9 cellular contexts compared by ENCODE assay signal in the genomic region with DNA sequence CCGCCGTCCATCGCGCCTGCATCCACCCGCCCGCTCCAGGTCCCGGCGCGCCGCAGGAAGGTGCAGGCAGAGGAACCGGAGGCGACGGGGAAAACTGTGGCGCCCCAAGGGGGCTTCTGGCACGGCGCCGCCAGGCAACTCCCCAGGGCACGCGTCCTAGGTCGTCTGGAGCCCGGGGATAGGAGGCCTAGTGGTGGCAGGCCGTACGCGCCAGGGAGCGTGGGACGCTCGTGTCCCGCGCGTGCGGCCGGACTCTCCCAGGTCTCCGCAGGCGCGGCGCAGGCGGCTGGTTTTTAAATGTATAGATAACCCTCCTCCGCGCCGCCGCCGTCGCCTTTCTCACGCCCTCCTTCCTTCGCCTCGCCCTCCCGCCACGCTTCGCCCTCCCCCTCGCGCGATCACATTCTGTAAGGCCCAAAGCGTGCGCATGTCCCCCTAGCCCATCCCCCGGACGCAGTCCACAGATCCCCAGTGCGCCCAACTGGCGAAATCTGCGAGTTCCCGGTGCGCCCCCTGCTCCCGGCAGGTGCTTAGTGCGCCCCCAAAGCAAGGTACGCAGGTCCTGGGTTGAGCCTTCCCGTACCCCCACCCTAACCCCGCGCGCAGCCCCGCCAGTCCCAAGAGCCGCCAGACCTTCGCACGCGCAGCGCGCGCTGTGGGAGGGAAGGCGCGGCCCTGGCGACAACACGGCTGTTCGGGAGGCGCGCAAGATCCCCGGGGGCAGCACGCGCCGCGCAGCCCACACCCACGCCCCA. TPM values are rescaled to one million over a fixed set of nuclear protein-coding genes. Genes with fewer than 3 reads are reported as not detected.
DNase-seq lines count a peak whose midpoint lies in the region; ATAC-seq, FAIRE-seq and TF ChIP-seq lines count a peak whose summit lies in the region.
"Had no signal": no experiment of that assay in that cellular context is flagged by ENCODE, and none has a peak within 500 bp of the region (broad histone marks: within the 10 kb centered on the region; RNA-seq: fewer than 3 reads in every experiment).

A gene with protein sequence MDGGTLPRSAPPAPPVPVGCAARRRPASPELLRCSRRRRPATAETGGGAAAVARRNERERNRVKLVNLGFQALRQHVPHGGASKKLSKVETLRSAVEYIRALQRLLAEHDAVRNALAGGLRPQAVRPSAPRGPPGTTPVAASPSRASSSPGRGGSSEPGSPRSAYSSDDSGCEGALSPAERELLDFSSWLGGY (minus strand): TSS at position 267 of the 755 bp plus-strand sequence. CDS start 256 bp downstream, at position 11.

- TF ChIP-seq EP300 in GM12878 (IDR thresholded peaks at IDR 0.05; ENCODE audit: borderline replicate concordance in 1 of 2, control insufficient read depth in 1 of 2, low read depth in 2 of 2, low read length in 2 of 2): no peak

- H3K4me3 ChIP-seq in GM12878 (no peak within 1 kb of the TSS), lung (no peak within 1 kb of the TSS), tibial artery (peak within 1 kb of the TSS; percentile 39 to 53)

- in situ Hi-C loops in GM12878 (cut with MboI): no loop called here

- TF ChIP-seq CTCF in GM12878 (IDR thresholded peaks at IDR 0.05 in 2 of 3, conservative IDR thresholded peaks at IDR 0.05 in 1 of 3; ENCODE audit: control insufficient read depth in 2 of 3, extremely low read depth in 1 of 3, insufficient read depth in 1 of 3, low read depth in 3 of 3, low read length in 3 of 3): no peak
- TF ChIP-seq CTCF in lung (IDR thresholded peaks at IDR 0.05; ENCODE audit: control extremely low read depth, extremely low read depth): no peak
- TF ChIP-seq CTCF in tibial artery (IDR thresholded peaks at IDR 0.05): no peak

- peaks cover 44% of the 10 kb centered on the region for H3K27me3 Mint-ChIP-seq in activated T-cell treated with anti-CD3 and anti-CD28 coated beads, Interleukin-2, amount 50 U/mL, for 24 hours

- no peaks in the 10 kb centered on the region for H4K20me1 ChIP-seq in GM12878 (ENCODE audit: control insufficient read depth, insufficient read depth)

- no peaks in the 10 kb centered on the region for H3K9me3 Mint-ChIP-seq in activated T-cell treated with anti-CD3 and anti-CD28 coated beads, Interleukin-2, amount 50 U/mL, for 24 hours

- H3K4me3 Mint-ChIP-seq in activated T-cell treated with anti-CD3 and anti-CD28 coated beads, Interleukin-2, amount 50 U/mL, for 24 hours: peak within 1 kb of the TSS; percentile 62

- peak within 1 kb of the TSS; percentile 25; the same call in 1 of the 2 replicates for H3K4me2 ChIP-seq in GM12878 (ENCODE audit: control insufficient read depth, insufficient read depth)

- no peak for TF ChIP-seq RAD21 in GM12878 (IDR thresholded peaks at IDR 0.05; ENCODE audit: insufficient read depth, low read depth, low read length)

- RAD21 ChIA-PET in GM12878 (lab: Charles Lee; ENCODE audit: unreplicated experiment): no interaction called here

- no peak for TF ChIP-seq POLR2A in GM12878 (IDR thresholded peaks at IDR 0.05; ENCODE audit: low read depth, low read length)

- H3K27ac ChIP-seq in GM12878 (ENCODE audit: control insufficient read depth, insufficient read depth) (no peak within 1 kb of the TSS), lung (ENCODE audit: low read depth in 1 of 2, low read length in 1 of 2) (no peak within 1 kb of the TSS), tibial artery (no peak within 1 kb of the TSS)

- no peak for FAIRE-seq in GM12878 (lab: Jason Lieb, UNC)

- H3K9ac ChIP-seq in GM12878 (ENCODE audit: control insufficient read depth, insufficient read depth, low read length): no peak within 1 kb of the TSS

- WGBS in GM12878 (ENCODE audit: insufficient coverage, insufficient replicate concordance, low lambda C conversion rate, missing lambda C conversion rate): 38% methylated on average over 78 of the region's 89 CpGs
- 3% methylated on average over 69 to 89 of the region's 89 CpGs for WGBS in lung, 2 donors

- H3K36me3 ChIP-seq in GM12878 (ENCODE audit: control insufficient read depth in 2 of 2, insufficient read depth in 2 of 2, low read length in 1 of 2): no peaks in the 10 kb centered on the region
- no peaks in the 10 kb centered on the region for H3K36me3 ChIP-seq in lung (ENCODE audit: control insufficient read depth in 2 of 2, insufficient read depth in 2 of 2, low read length in 2 of 2)
- no peaks in the 10 kb centered on the region for H3K36me3 ChIP-seq in tibial artery

- no peak within 1 kb of the TSS for H2AFZ ChIP-seq in GM12878 (ENCODE audit: control insufficient read depth, low read depth, low read length)

- DNase-seq in activated T-cell treated with anti-CD3 and anti-CD28 coated beads, Interleukin-2, amount 50 U/mL, for 24 hours: peak; percentile 50
- DNase-seq in activated T-cell treated with anti-CD3 and anti-CD28 coated beads for 4 hours (no peak), GM12878 (ENCODE audit: low read depth, low spot score) (no peak), lung (ENCODE audit: low spot score) (peak; percentile 25), tibial artery (peak in 1 of 2 donors; percentile 56), T1000 (lab: John Stamatoyannopoulos, UW) (no peak)

- no peaks in the 10 kb centered on the region; a peak in 2 of 4 replicates for H3K27me3 ChIP-seq in GM12878 (replicated peaks in 1 of 2; ENCODE audit: control insufficient read depth in 2 of 2, insufficient read depth in 2 of 2, low read length in 1 of 2)
- H3K27me3 ChIP-seq in lung (ENCODE audit: control insufficient read depth, insufficient read depth): peaks cover 7% of the 10 kb centered on the region
- H3K27me3 ChIP-seq in tibial artery: peaks cover 0 to 73% of the 10 kb centered on the region in 2 donors

- SMC1A ChIA-PET in GM12878 (lab: Charles Lee; ENCODE audit: uncharacterized antibody, unreplicated experiment): no interaction called here

- H3K79me2 ChIP-seq in GM12878 (ENCODE audit: control insufficient read depth, insufficient read depth, low read length): no peaks in the 10 kb centered on the region

- no peaks in the 10 kb centered on the region; the same call in 2 of the 3 replicates for H3K9me3 ChIP-seq in GM12878 (replicated peaks; ENCODE audit: control insufficient read depth, insufficient read depth, low read length)
- H3K9me3 ChIP-seq in lung (ENCODE audit: control insufficient read depth in 2 of 2, insufficient read depth in 1 of 2, low read length in 1 of 2): no peaks in the 10 kb centered on the region
- no peaks in the 10 kb centered on the region for H3K9me3 ChIP-seq in tibial artery

- no TSS peak for BruUV-seq in GM12878 (replicated peaks; lab: Mats Ljungman, UMichigan)

- POLR2A ChIA-PET in GM12878 (lab: Charles Lee): no interaction called here

- no peaks in the 10 kb centered on the region for H3K36me3 Mint-ChIP-seq in activated T-cell treated with anti-CD3 and anti-CD28 coated beads, Interleukin-2, amount 50 U/mL, for 24 hours (ENCODE audit: low read depth)

- peak within 1 kb of the TSS; percentile 59 for H3K27ac Mint-ChIP-seq in activated T-cell treated with anti-CD3 and anti-CD28 coated beads, Interleukin-2, amount 50 U/mL, for 24 hours

- H3K4me1 Mint-ChIP-seq in activated T-cell treated with anti-CD3 and anti-CD28 coated beads, Interleukin-2, amount 50 U/mL, for 24 hours (ENCODE audit: low read depth): peaks cover 27% of the 10 kb centered on the region

- intact Hi-C loops in GM12878 (cut with micrococcal nuclease; ENCODE audit: unreplicated experiment): no loop called here
- intact Hi-C loops in tibial artery (cut with DNase I; ENCODE audit: low total_unique reads): no loop called here

- CTCF ChIA-PET in GM12878 (lab: Yijun Ruan, JAX): no interaction called here

- ATAC-seq in GM12878 (no peak), lung (ENCODE audit: insufficient read depth, low FRiP score) (no peak), HG03135 (IDR thresholded peaks at IDR 0.05; ENCODE audit: unreplicated experiment) (no peak), GM18511 (IDR thresholded peaks at IDR 0.05; ENCODE audit: unreplicated experiment) (no peak)

- H3K4me1 ChIP-seq in GM12878 (ENCODE audit: control insufficient read depth, insufficient read depth, low read length) (peaks cover 13% of the 10 kb centered on the region), lung (ENCODE audit: control insufficient read depth in 2 of 2, insufficient read depth in 2 of 2, low read length in 2 of 2) (peaks cover 0 to 19% of the 10 kb centered on the region in 2 donors), tibial artery (peaks cover 0 to 27% (median 21%) of the 10 kb centered on the region in 4 donors)

TF ChIP-seq in GM12878, 131 proteins besides CTCF, POLR2A, EP300 and RAD21:
- TF ChIP-seq, protein P1, sequence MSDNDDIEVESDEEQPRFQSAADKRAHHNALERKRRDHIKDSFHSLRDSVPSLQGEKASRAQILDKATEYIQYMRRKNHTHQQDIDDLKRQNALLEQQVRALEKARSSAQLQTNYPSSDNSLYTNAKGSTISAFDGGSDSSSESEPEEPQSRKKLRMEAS (IDR thresholded peaks at IDR 0.05; ENCODE audit: low read depth, low read length): no peak
- TF ChIP-seq HDAC6 (IDR thresholded peaks at IDR 0.05; ENCODE audit: unreplicated experiment): peak; percentile 16

RNA-seq across cellular contexts. Expression of the gene that starts here (rescaled TPM):
- total RNA-seq in GM12878 (2013; cell fraction: nucleolus; rRNA removed): not detected in 2 replicates
- total RNA-seq in GM12878 (2014; rRNA removed) (not detected in 2 replicates), GM12878 (2014; rRNA removed; fragmentation: Illumina TruSeq; extraction: Trizol) (not detected in 2 replicates), GM12878 (2021) (not detected in 2 replicates), lung (1 to 10 TPM in 1 of 2 donors, not detected in 1; 2.4 TPM)
- not detected for polyA plus RNA-seq in GM12878 (2011; ENCODE audit: low read depth)
- polyA plus RNA-seq in GM12878 (2011; rRNA removed) (not detected in 2 replicates), GM12878 (2014; fragmentation: Illumina TruSeq; extraction: Trizol) (not detected in 2 replicates), GM12878 (2014; fragmentation: Nextera tagmentation; extraction: Ambion mirVana) (not detected), GM12878 (2014; rRNA removed) (not detected in 2 replicates), GM12878 (2016; fragmentation: Nextera tagmentation; extraction: Ambion mirVana) (not detected), lung (1 to 10 TPM in 1 of 2 donors, under 1 TPM in 1; 0.94 to 2.2 TPM)
- not detected in 2 replicates for polyA plus RNA-seq in GM12878 (2011; cell fraction: cytosol; rRNA removed)
- not detected in 2 replicates for polyA plus RNA-seq in GM12878 (2011; cell fraction: nucleus; rRNA removed)
- not detected in 2 replicates for polyA plus RNA-seq in GM12878 (2012)
- not detected in 2 replicates for polyA minus RNA-seq in GM12878 (2011; rRNA and poly(A)+ RNA removed)
- not detected in 2 replicates for polyA minus RNA-seq in GM12878 (2011; cell fraction: cytosol; rRNA and poly(A)+ RNA removed)
- not detected in 2 replicates for polyA minus RNA-seq in GM12878 (2011; cell fraction: nucleus; rRNA and poly(A)+ RNA removed)
- total RNA-seq: M059J had no signal

Comparison
In these comparisons a context has a peak if more than half of its experiments do, and no peak if none do; other contexts are left out.
1. DNase-seq: peak in activated T-cell treated with anti-CD3 and anti-CD28 coated beads, Interleukin-2, amount 50 U/mL, for 24 hours (single experiment) and lung (single experiment); none in activated T-cell treated with anti-CD3 and anti-CD28 coated beads for 4 hours (single experiment), GM12878 (single experiment) and T1000 (single experiment).
2. H3K4me3 ChIP-seq: peak in tibial artery (2 of 2); none in GM12878 (single experiment) and lung (single experiment).